ENCODE assay signal across 8 cellular contexts in the genomic region with DNA sequence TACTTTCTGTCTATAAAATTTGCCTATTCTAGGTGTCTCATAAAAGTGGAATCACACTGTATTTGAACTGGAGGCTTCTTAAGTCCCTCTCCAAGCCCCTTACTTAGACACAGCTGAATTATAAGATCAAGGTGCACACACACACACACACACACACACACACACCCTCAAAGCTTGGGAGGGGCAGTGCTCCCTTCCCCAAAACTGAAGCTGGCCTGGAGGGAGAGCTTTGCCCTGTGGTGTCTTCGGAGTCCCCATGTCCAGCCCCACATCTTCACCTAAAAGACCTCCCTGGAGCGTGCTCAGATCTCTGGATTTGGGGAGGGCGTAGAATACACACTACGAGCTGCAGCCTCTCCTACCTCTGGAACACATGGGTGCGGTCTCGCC. TPM values are rescaled to one million over a fixed set of nuclear protein-coding genes. Genes with fewer than 3 reads are reported as not detected.
A peak's percentile ranks its signal among the peaks of the same experiment; 100 is the strongest.
DNase-seq lines count a peak whose midpoint lies in the region; ATAC-seq, FAIRE-seq and TF ChIP-seq lines count a peak whose summit lies in the region.

No MANE protein-coding gene starts in this region.

- peaks cover 2% of the 10 kb centered on the region for H3K4me1 Mint-ChIP-seq in T-helper 2 cell treated with Interferon-gamma antibody and Interleukin-4, amounts not matched to agents 5 μg/mL and 100 μg/mL, for 36 hours (ENCODE audit: low read depth)

- no peak for TF ChIP-seq CTCF in bronchial epithelial cell (IDR thresholded peaks at IDR 0.05; ENCODE audit: insufficient read depth, low read length, severe bottlenecking)
- no peak for TF ChIP-seq CTCF in liver (IDR thresholded peaks at IDR 0.05; ENCODE audit: low read depth, low read length, missing input control)

- H3K27me3 Mint-ChIP-seq in T-helper 2 cell treated with Interferon-gamma antibody and Interleukin-4, amounts not matched to agents 5 μg/mL and 100 μg/mL, for 36 hours (ENCODE audit: low read depth) = peaks cover 45% of the 10 kb centered on the region

- H3K9me3 Mint-ChIP-seq in T-helper 2 cell treated with Interferon-gamma antibody and Interleukin-4, amounts not matched to agents 5 μg/mL and 100 μg/mL, for 36 hours = no peaks in the 10 kb centered on the region

- H3K4me1 ChIP-seq in HUES48 (ENCODE audit: control insufficient read depth, insufficient read depth, low read length) (peaks cover 27% of the 10 kb centered on the region), liver (ENCODE audit: control insufficient read depth in 4 of 4, insufficient read depth in 4 of 4, low read length in 3 of 4) (peaks cover 0 to 20% (median 8%) of the 10 kb centered on the region in 4 donors), stomach smooth muscle (ENCODE audit: control insufficient read depth, insufficient read depth, low read length) (peaks cover 47% of the 10 kb centered on the region)

- no peaks in the 10 kb centered on the region for H3K9me3 ChIP-seq in HUES48 (ENCODE audit: control insufficient read depth, insufficient read depth, low read length)
- no peaks in the 10 kb centered on the region for H3K9me3 ChIP-seq in liver (ENCODE audit: control insufficient read depth in 4 of 4, low read length in 3 of 4)
- H3K9me3 ChIP-seq in stomach smooth muscle (ENCODE audit: control insufficient read depth in 2 of 2, low read length in 2 of 2) = no peaks in the 10 kb centered on the region

- H3K27me3 ChIP-seq in HUES48 (ENCODE audit: control insufficient read depth, insufficient read depth, low read length) (peaks cover 6% of the 10 kb centered on the region), bronchial epithelial cell (ENCODE audit: control insufficient read depth, insufficient read depth, low read length) (no peaks in the 10 kb centered on the region), liver (ENCODE audit: control insufficient read depth in 4 of 4, insufficient read depth in 4 of 4, low read length in 3 of 4) (no peaks in the 10 kb centered on the region), stomach smooth muscle (ENCODE audit: control insufficient read depth in 1 of 2, insufficient read depth in 2 of 2, low read length in 2 of 2) (no peaks in the 10 kb centered on the region)

- no peak overlapping the region for H3K27ac Mint-ChIP-seq in T-helper 2 cell treated with Interferon-gamma antibody and Interleukin-4, amounts not matched to agents 5 μg/mL and 100 μg/mL, for 36 hours

- no peak for ATAC-seq in HG03571 (IDR thresholded peaks at IDR 0.05; ENCODE audit: unreplicated experiment)
- ATAC-seq in HG02973 (IDR thresholded peaks at IDR 0.05; ENCODE audit: unreplicated experiment) = no peak

- no peaks in the 10 kb centered on the region for H3K36me3 Mint-ChIP-seq in T-helper 2 cell treated with Interferon-gamma antibody and Interleukin-4, amounts not matched to agents 5 μg/mL and 100 μg/mL, for 36 hours (ENCODE audit: low read depth)

- no peak overlapping the region for H3K4me3 Mint-ChIP-seq in T-helper 2 cell treated with Interferon-gamma antibody and Interleukin-4, amounts not matched to agents 5 μg/mL and 100 μg/mL, for 36 hours

- DNase-seq in bronchial epithelial cell (ENCODE audit: low read depth) = no peak
- DNase-seq in activated CD4-positive, CD25-positive, alpha-beta regulatory T cell treated with anti-CD3 and anti-CD28 coated beads, Interleukin-2, amount 50 U/mL, for 72 hours = no peak
- DNase-seq in T-helper 2 cell treated with Interferon-gamma antibody and Interleukin-4, amounts not matched to agents 5 μg/mL and 100 μg/mL, for 36 hours (ENCODE audit: low spot score) = no peak

- H3K36me3 ChIP-seq in HUES48 (ENCODE audit: control insufficient read depth, insufficient read depth, low read length) (no peaks in the 10 kb centered on the region), bronchial epithelial cell (ENCODE audit: control insufficient read depth, insufficient read depth, low read length) (no peaks in the 10 kb centered on the region), liver (ENCODE audit: control insufficient read depth in 4 of 4, insufficient read depth in 3 of 4, low read depth in 1 of 4, low read length in 3 of 4) (no peaks in the 10 kb centered on the region), stomach smooth muscle (ENCODE audit: control insufficient read depth in 2 of 2, insufficient read depth in 2 of 2, low read length in 2 of 2) (no peaks in the 10 kb centered on the region)

- H3K9ac ChIP-seq in HUES48 (ENCODE audit: low read depth, low read length) (no peak overlapping the region), liver (ENCODE audit: low read depth in 1 of 2, low read length in 2 of 2) (peak overlapping the region; percentile 24 to 66), stomach smooth muscle (ENCODE audit: low read length in 2 of 2) (peak overlapping the region; percentile 82 to 89)

- WGBS in liver = 39% methylated on average over 6 of the region's 6 CpGs

- H3K27ac ChIP-seq in HUES48 (ENCODE audit: low read depth, low read length) (no peak overlapping the region), liver (ENCODE audit: low read depth in 1 of 2, low read length in 2 of 2) (peak overlapping the region in 1 of 2 donors; percentile 84), stomach smooth muscle (ENCODE audit: low read length) (peak overlapping the region; percentile 88)

- TF ChIP-seq RAD21 in liver (IDR thresholded peaks at IDR 0.05) = no peak

- FAIRE-seq in bronchial epithelial cell (lab: Jason Lieb, UNC) = no peak

- H3K4me3 ChIP-seq in HUES48 (ENCODE audit: low read depth, low read length) (peak overlapping the region; percentile 68), bronchial epithelial cell (ENCODE audit: low read depth, low read length) (peak overlapping the region; percentile 87), liver (ENCODE audit: low read depth in 1 of 3, low read length in 3 of 3) (peak overlapping the region; percentile 63 to 88 (median 86)), stomach smooth muscle (ENCODE audit: low read length in 2 of 2) (peak overlapping the region; percentile 65 to 89)

TF ChIP-seq in liver, 16 proteins besides CTCF, POLR2A, EP300 and RAD21:
- TF ChIP-seq HNF4G (IDR thresholded peaks at IDR 0.05) = no peak
- TF ChIP-seq EGR1 (IDR thresholded peaks at IDR 0.05; ENCODE audit: low read depth in 2 of 2) = no peak

RNA-seq across cellular contexts. Expression of a gene that starts 0.8 kb away (rescaled TPM):
- 15.5 and 24.6 TPM in 2 replicates for total RNA-seq in bronchial epithelial cell
- total RNA-seq in liver = 10 to 100 TPM in 1 of 2 donors, 1 to 10 TPM in 1; 6.2 to 66.9 TPM
- 100 to 1,000 TPM in 1 of 2 donors, 10 to 100 TPM in 1; 66.6 to 138 TPM for polyA plus RNA-seq in liver
